Comparison of ENCODE assay signal across 16 cellular contexts in the genomic region with DNA sequence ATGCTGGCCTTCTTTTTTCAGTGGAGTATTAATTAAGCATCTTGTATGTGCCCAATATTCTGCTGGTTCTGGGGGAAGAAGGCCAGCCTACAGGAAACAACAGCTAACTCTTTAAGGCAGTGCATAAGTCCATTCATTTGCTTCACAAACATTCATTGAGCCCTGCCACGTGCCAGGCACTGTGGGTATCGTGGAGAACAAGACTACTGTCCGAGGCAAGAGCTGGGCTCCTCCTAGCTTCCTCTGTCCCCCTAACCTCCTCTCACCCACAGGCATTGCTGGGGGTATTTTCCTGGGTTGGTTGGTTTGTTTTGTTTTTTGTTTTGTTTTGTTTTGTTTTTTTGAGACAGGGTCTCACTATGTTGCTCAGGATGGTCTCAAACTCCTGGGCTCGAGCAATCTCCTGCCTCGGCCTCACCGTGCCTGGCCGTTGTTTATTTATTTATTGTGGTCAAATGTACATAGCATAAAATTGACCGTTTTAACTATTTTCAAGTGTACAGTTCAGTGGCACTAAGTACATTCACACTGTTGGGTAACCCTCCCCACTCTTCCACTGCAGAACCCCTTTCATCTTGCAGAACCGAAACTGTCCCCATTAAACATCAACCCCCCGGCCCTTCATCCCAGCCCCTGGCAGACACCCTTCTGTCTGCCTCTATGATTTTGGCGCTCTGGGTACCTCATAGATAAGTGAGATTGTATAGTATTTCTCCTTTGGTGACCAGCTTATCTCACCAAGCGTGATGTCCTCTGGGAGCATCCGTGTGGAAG. TPM values are rescaled to one million over a fixed set of nuclear protein-coding genes. Genes with fewer than 3 reads are reported as not detected.
A peak's percentile ranks its signal among the peaks of the same experiment; 100 is the strongest.
DNase-seq lines count a peak whose midpoint lies in the region; ATAC-seq, FAIRE-seq and TF ChIP-seq lines count a peak whose summit lies in the region.
"Had no signal": no experiment of that assay in that cellular context is flagged by ENCODE, and none has a peak within 500 bp of the region (broad histone marks: within the 10 kb centered on the region; RNA-seq: fewer than 3 reads in every experiment).

No MANE protein-coding gene starts in this region.

- BruUV-seq in IMR-90 (replicated peaks; lab: Mats Ljungman, UMichigan), result no TSS peak
- BruUV-seq in GM12878 (replicated peaks; lab: Mats Ljungman, UMichigan), result TSS peak; percentile 74
- BruUV-seq in PC-9 (replicated peaks; lab: Mats Ljungman, UMichigan), result no TSS peak

- H2BK5ac ChIP-seq in IMR-90 (ENCODE audit: low read depth, low read length, poor library complexity, severe bottlenecking), result no peak overlapping the region

- H3K27me3 ChIP-seq in IMR-90 (ENCODE audit: control insufficient read depth, insufficient read depth, low read length) (no peaks in the 10 kb centered on the region), GM12878 (replicated peaks in 1 of 2; ENCODE audit: control insufficient read depth in 2 of 2, insufficient read depth in 2 of 2, low read length in 1 of 2) (no peaks in the 10 kb centered on the region), PC-9 (ENCODE audit: insufficient read depth, low read depth) (no peaks in the 10 kb centered on the region), prostate gland (replicated peaks; ENCODE audit: insufficient read depth) (no peaks in the 10 kb centered on the region), brain microvascular endothelial cell (replicated peaks) (no peaks in the 10 kb centered on the region)

- peak overlapping the region; percentile 17 for H3K4ac ChIP-seq in IMR-90 (ENCODE audit: low read depth, low read length)

- WGBS in IMR-90 (ENCODE audit: extremely low coverage in 2 of 2, insufficient read length in 1 of 2), 2 experiments, result no CpG with 5 or more reads among the region's 13 CpGs
- 20% methylated on average over 13 of the region's 13 CpGs for WGBS in GM12878 (ENCODE audit: insufficient coverage, insufficient replicate concordance, low lambda C conversion rate, missing lambda C conversion rate)
- WGBS in prostate gland, result 81% methylated on average over 13 of the region's 13 CpGs

- TF ChIP-seq POLR2A in IMR-90 (IDR thresholded peaks at IDR 0.05; ENCODE audit: low read depth, low read length), result no peak
- no peak for TF ChIP-seq POLR2A in GM12878 (IDR thresholded peaks at IDR 0.05; ENCODE audit: low read depth, low read length)
- TF ChIP-seq POLR2A in prostate gland (IDR thresholded peaks at IDR 0.05), result no peak

- H3K9me1 ChIP-seq in IMR-90 (ENCODE audit: insufficient read depth, low read length), result peaks cover 26% of the 10 kb centered on the region

- peaks cover 31 to 77% of the 10 kb centered on the region in 2 experiments for H3K79me1 ChIP-seq in IMR-90 (ENCODE audit: low read depth in 1 of 2, low read length in 2 of 2)

- H3K27ac ChIP-seq in IMR-90 (ENCODE audit: insufficient read depth, low read length) (peak overlapping the region; percentile 19; the same call in 1 of the 2 replicates), GM12878 (ENCODE audit: control insufficient read depth, insufficient read depth) (no peak overlapping the region), substantia nigra (ENCODE audit: low read depth, low read length, poor library complexity, severe bottlenecking) (peak overlapping the region; percentile 98), PC-9 (no peak overlapping the region), prostate gland (no peak overlapping the region), brain microvascular endothelial cell (no peak overlapping the region)

- intact Hi-C loops in IMR-90 (cut with micrococcal nuclease) (no loop called here), GM12878 (cut with micrococcal nuclease; ENCODE audit: unreplicated experiment) (no loop called here), PC-9 (cut with micrococcal nuclease; ENCODE audit: unreplicated experiment) (loop anchor here (5.0 kb wide), 1 partner anchor 41 kb away; no protein-coding TSS in a partner anchor), prostate gland (cut with DNase I) (no loop called here)

- no peak overlapping the region for H2AFZ ChIP-seq in IMR-90 (replicated peaks; ENCODE audit: low read length, poor library complexity)
- H2AFZ ChIP-seq in GM12878 (ENCODE audit: control insufficient read depth, low read depth, low read length), result no peak overlapping the region
- H2AFZ ChIP-seq in PC-9, result no peak overlapping the region

- H4K5ac ChIP-seq in IMR-90 (ENCODE audit: low read depth, low read length), result no peak overlapping the region

- no peaks in the 10 kb centered on the region for H3K36me3 ChIP-seq in IMR-90 (ENCODE audit: control insufficient read depth, insufficient read depth, low read length)
- H3K36me3 ChIP-seq in GM12878 (ENCODE audit: control insufficient read depth in 2 of 2, insufficient read depth in 2 of 2, low read length in 1 of 2), result no peaks in the 10 kb centered on the region
- H3K36me3 ChIP-seq in PC-9 (ENCODE audit: low read depth), result no peaks in the 10 kb centered on the region
- no peaks in the 10 kb centered on the region for H3K36me3 ChIP-seq in prostate gland
- no peaks in the 10 kb centered on the region for H3K36me3 ChIP-seq in brain microvascular endothelial cell (replicated peaks)
- H3K36me3 ChIP-seq: HAP-1 had no signal

- no peak overlapping the region for H4K8ac ChIP-seq in IMR-90 (ENCODE audit: low read depth in 2 of 2, low read length in 2 of 2)

- TF ChIP-seq RAD21 in IMR-90 (IDR thresholded peaks at IDR 0.05; ENCODE audit: low read length) (no peak), GM12878 (IDR thresholded peaks at IDR 0.05; ENCODE audit: insufficient read depth, low read depth, low read length) (no peak)

- H3K14ac ChIP-seq in IMR-90 (replicated peaks; ENCODE audit: low read depth, low read length), result 0 out of 2 replicates have a peak overlapping the region, but pooled peaks have one; percentile 19

- no peak overlapping the region for H2BK120ac ChIP-seq in IMR-90 (ENCODE audit: low read depth, low read length)

- H3K79me2 ChIP-seq in GM12878 (ENCODE audit: control insufficient read depth, insufficient read depth, low read length) (no peaks in the 10 kb centered on the region), PC-9 (ENCODE audit: low read depth) (no peaks in the 10 kb centered on the region; the same call in 1 of the 2 replicates)

- H3K9ac ChIP-seq in IMR-90 (ENCODE audit: low read depth, low read length) (no peak overlapping the region), GM12878 (ENCODE audit: control insufficient read depth, insufficient read depth, low read length) (no peak overlapping the region)

- H2AK9ac ChIP-seq in IMR-90 (replicated peaks; ENCODE audit: low read depth, low read length, poor library complexity), result no peak overlapping the region

- H3K9me2 ChIP-seq in PC-9 (ENCODE audit: insufficient read depth), result no peaks in the 10 kb centered on the region

- H3K27me3 Mint-ChIP-seq in mesothelial cell of epicardium (ENCODE audit: low read depth), result no peaks in the 10 kb centered on the region
- H3K27me3 Mint-ChIP-seq: activated CD4-positive, alpha-beta T cell treated with anti-CD3 and anti-CD28 coated beads, Interleukin-2, amount 10 ng/mL, durations not matched to agents 7 days and 5 days had no signal

- ATAC-seq in IMR-90 (ENCODE audit: low read depth), result no peak
- ATAC-seq in GM12878, result peak; percentile 75
- ATAC-seq in HG03342 (IDR thresholded peaks at IDR 0.05; ENCODE audit: unreplicated experiment), result no peak

- no peak overlapping the region for H3K4me3 Mint-ChIP-seq in mesothelial cell of epicardium
- H3K4me3 Mint-ChIP-seq: activated CD4-positive, alpha-beta T cell treated with anti-CD3 and anti-CD28 coated beads, Interleukin-2, amount 10 ng/mL, durations not matched to agents 7 days and 5 days had no signal

- POLR2A ChIA-PET in IMR-90 (lab: Charles Lee; ENCODE audit: unreplicated experiment), result no interaction called here
- POLR2A ChIA-PET in GM12878 (lab: Charles Lee), result no interaction called here
- POLR2A ChIA-PET in PC-9 (lab: Charles Lee; ENCODE audit: unreplicated experiment), result no interaction called here

- H3K9me3 Mint-ChIP-seq in mesothelial cell of epicardium, result no peaks in the 10 kb centered on the region
- H3K9me3 Mint-ChIP-seq: activated CD4-positive, alpha-beta T cell treated with anti-CD3 and anti-CD28 coated beads, Interleukin-2, amount 10 ng/mL, durations not matched to agents 7 days and 5 days had no signal

- H3K18ac ChIP-seq in IMR-90 (ENCODE audit: low read depth, low read length), result no peak overlapping the region

- DNase-seq in IMR-90 (no peak), GM12878 (ENCODE audit: low read depth, low spot score) (no peak), mesothelial cell of epicardium (ENCODE audit: low spot score in 2 of 2, unreplicated experiment in 2 of 2) (no peak), substantia nigra (lab: John Stamatoyannopoulos, UW) (peak in 33 of 49 donors; percentile 36 to 91 (median 65)), PC-9 (no peak), prostate gland (ENCODE audit: low spot score) (no peak), brain microvascular endothelial cell (no peak)
- DNase-seq: activated CD4-positive, alpha-beta T cell treated with anti-CD3 and anti-CD28 coated beads, Interleukin-2, amount 10 ng/mL, durations not matched to agents 7 days and 5 days; activated naive CD4-positive, alpha-beta T cell treated with Interleukin-2 at 50 U/mL for 16 hours; AML-193; effector memory CD4-positive, alpha-beta T cell; NCI-H526 treated with DMSO at 0.1 percent for 48 hours; stimulated activated CD4-positive, alpha-beta T cell treated with anti-CD3 and anti-CD28 coated beads, Interleukin-2, amount 100 ng/mL, for 48 hours had no signal

- in situ Hi-C loops in IMR-90 (cut with MboI; ENCODE audit: low sequenced_read_pairs) (no loop called here), GM12878 (cut with MboI) (no loop called here), brain microvascular endothelial cell (cut with HindIII; ENCODE audit: low pct_ligation_motif_present, low sequenced_read_pairs) (no loop called here)

- no peak overlapping the region for H2BK20ac ChIP-seq in IMR-90 (ENCODE audit: low read depth, low read length)

- H3K9me3 ChIP-seq in IMR-90 (ENCODE audit: control insufficient read depth, insufficient read depth, low read length), result no peaks in the 10 kb centered on the region
- no peaks in the 10 kb centered on the region for H3K9me3 ChIP-seq in GM12878 (replicated peaks; ENCODE audit: control insufficient read depth, insufficient read depth, low read length)
- H3K9me3 ChIP-seq in PC-9 (ENCODE audit: insufficient read depth, low read depth), result no peaks in the 10 kb centered on the region; the same call in 1 of the 2 replicates
- no peaks in the 10 kb centered on the region for H3K9me3 ChIP-seq in prostate gland
- H3K9me3 ChIP-seq: HAP-1 had no signal

- CTCF ChIA-PET in IMR-90 (lab: Yijun Ruan, JAX) (interaction anchor here (0.9 to 1.0 kb wide), 3 partner anchors 26 to 100 kb away, joined by 3 to 7 read pairs (median 4); no protein-coding TSS in a partner anchor), GM12878 (lab: Yijun Ruan, JAX) (interaction anchor here (1.0 to 1.1 kb wide), 2 partner anchors 52 to 340 kb away, joined by 3 to 4 read pairs; no protein-coding TSS in a partner anchor), PC-9 (lab: Charles Lee) (interaction anchor here (0.5 kb wide), 1 partner anchor 111 kb away, joined by 3 read pairs; no protein-coding TSS in a partner anchor)

- TF ChIP-seq EP300 in GM12878 (IDR thresholded peaks at IDR 0.05; ENCODE audit: borderline replicate concordance in 1 of 2, control insufficient read depth in 1 of 2, low read depth in 2 of 2, low read length in 2 of 2), result no peak

- no peak for FAIRE-seq in GM12878 (lab: Jason Lieb, UNC)
- FAIRE-seq: TTC549 had no signal

- dilution Hi-C loops in IMR-90 (cut with HindIII; ENCODE audit: low sequenced_read_pairs, unreplicated experiment), result no loop called here

- H2AK5ac ChIP-seq in IMR-90 (ENCODE audit: low read depth, low read length), result peak overlapping the region; percentile 80

- H3K27ac Mint-ChIP-seq in mesothelial cell of epicardium, result peak overlapping the region; percentile 86
- H3K27ac Mint-ChIP-seq: activated CD4-positive, alpha-beta T cell treated with anti-CD3 and anti-CD28 coated beads, Interleukin-2, amount 10 ng/mL, durations not matched to agents 7 days and 5 days had no signal

- H3K4me2 ChIP-seq in IMR-90 (ENCODE audit: low read depth, low read length) (no peak overlapping the region), GM12878 (ENCODE audit: control insufficient read depth, insufficient read depth) (no peak overlapping the region), PC-9 (no peak overlapping the region)

- RAD21 ChIA-PET in GM12878 (lab: Charles Lee; ENCODE audit: unreplicated experiment), result no interaction called here

- H3K4me3 ChIP-seq in IMR-90 (ENCODE audit: insufficient read depth, low read depth, low read length), result no peak overlapping the region
- no peak overlapping the region for H3K4me3 ChIP-seq in GM12878
- H3K4me3 ChIP-seq in PC-9, result no peak overlapping the region
- no peak overlapping the region for H3K4me3 ChIP-seq in prostate gland
- no peak overlapping the region for H3K4me3 ChIP-seq in brain microvascular endothelial cell (ENCODE audit: low read depth, low read length)
- H3K4me3 ChIP-seq: HAP-1 had no signal

- no peak overlapping the region for H2BK15ac ChIP-seq in IMR-90 (ENCODE audit: low read depth, low read length)

- no peak overlapping the region for H3K56ac ChIP-seq in IMR-90 (ENCODE audit: extremely low read depth, insufficient read depth, low read length)

- no peak overlapping the region for H4K91ac ChIP-seq in IMR-90 (ENCODE audit: insufficient read depth, low read depth, low read length)

- TF ChIP-seq CTCF in IMR-90 (conservative IDR thresholded peaks at IDR 0.05; ENCODE audit: low read depth, low read length) (no peak), GM12878 (IDR thresholded peaks at IDR 0.05 in 2 of 3, conservative IDR thresholded peaks at IDR 0.05 in 1 of 3; ENCODE audit: control insufficient read depth in 2 of 3, extremely low read depth in 1 of 3, insufficient read depth in 1 of 3, low read depth in 3 of 3, low read length in 3 of 3) (no peak), mesothelial cell of epicardium (IDR thresholded peaks at IDR 0.05; ENCODE audit: unreplicated experiment) (no peak), PC-9 (conservative IDR thresholded peaks at IDR 0.05) (no peak), prostate gland (IDR thresholded peaks at IDR 0.05) (no peak), brain microvascular endothelial cell (IDR thresholded peaks at IDR 0.05; ENCODE audit: low read depth, low read length, missing control alignments) (no peak)

- SMC1A ChIA-PET in GM12878 (lab: Charles Lee; ENCODE audit: uncharacterized antibody, unreplicated experiment), result interaction anchor here (1.1 to 1.8 kb wide), 3 partner anchors 12 to 51 kb away, joined by 3 to 6 read pairs (median 3); no protein-coding TSS in a partner anchor

- H3K36me3 Mint-ChIP-seq in mesothelial cell of epicardium, result peaks cover 7% of the 10 kb centered on the region

- H3F3A ChIP-seq in PC-9 (ENCODE audit: insufficient read depth, low read depth), result peaks cover 23% of the 10 kb centered on the region; the same call in 1 of the 2 replicates

- no peaks in the 10 kb centered on the region for H4K20me1 ChIP-seq in IMR-90 (ENCODE audit: insufficient read depth, low read length)
- no peaks in the 10 kb centered on the region for H4K20me1 ChIP-seq in GM12878 (ENCODE audit: control insufficient read depth, insufficient read depth)
- no peaks in the 10 kb centered on the region for H4K20me1 ChIP-seq in PC-9 (ENCODE audit: insufficient read depth)

- H3K4me1 ChIP-seq in IMR-90 (ENCODE audit: control insufficient read depth, insufficient read depth, low read length), result peaks cover 36% of the 10 kb centered on the region
- no peaks in the 10 kb centered on the region for H3K4me1 ChIP-seq in GM12878 (ENCODE audit: control insufficient read depth, insufficient read depth, low read length)
- peaks cover 29% of the 10 kb centered on the region for H3K4me1 ChIP-seq in PC-9 (replicated peaks; ENCODE audit: insufficient read depth)
- H3K4me1 ChIP-seq in prostate gland (replicated peaks), result peaks cover 2% of the 10 kb centered on the region

- peaks cover 58% of the 10 kb centered on the region for H3K4me1 Mint-ChIP-seq in mesothelial cell of epicardium
- H3K4me1 Mint-ChIP-seq: activated CD4-positive, alpha-beta T cell treated with anti-CD3 and anti-CD28 coated beads, Interleukin-2, amount 10 ng/mL, durations not matched to agents 7 days and 5 days had no signal

- H3K23ac ChIP-seq in IMR-90 (ENCODE audit: low read depth, low read length), result no peak overlapping the region

RNA-seq across cellular contexts. Expression of a gene that starts 32.6 kb away (rescaled TPM):
- 9.0 and 10.6 TPM in 2 replicates for total RNA-seq in IMR-90 (2012; rRNA removed)
- polyA plus RNA-seq in IMR-90 (2012; rRNA removed), result 8.6 and 9.1 TPM in 2 replicates
- 5.5 and 6.1 TPM in 2 replicates for polyA plus RNA-seq in IMR-90 (2012; cell fraction: cytosol; rRNA removed)
- 5.5 and 7.2 TPM in 2 replicates for polyA plus RNA-seq in IMR-90 (2012; cell fraction: nucleus; rRNA removed; ENCODE audit: low replicate concordance)
- total RNA-seq in GM12878 (2013; cell fraction: nucleolus; rRNA removed), result 0.81 and 1.5 TPM in 2 replicates
- total RNA-seq in GM12878 (2014; rRNA removed), result 0.11 and 0.16 TPM in 2 replicates
- total RNA-seq in GM12878 (2014; rRNA removed; fragmentation: Illumina TruSeq; extraction: Trizol), result 0.04 and 0.05 TPM in 2 replicates
- 0.13 and 0.15 TPM in 2 replicates for total RNA-seq in GM12878 (2021)
- polyA plus RNA-seq in GM12878 (2011; ENCODE audit: low read depth), result 0.03 TPM
- polyA plus RNA-seq in GM12878 (2011; rRNA removed), result 0.36 and 0.50 TPM in 2 replicates
- 0.50 and 0.57 TPM in 2 replicates for polyA plus RNA-seq in GM12878 (2011; cell fraction: cytosol; rRNA removed)
- 0.53 and 0.60 TPM in 2 replicates for polyA plus RNA-seq in GM12878 (2011; cell fraction: nucleus; rRNA removed)
- 0.03 and 0.04 TPM in 2 replicates for polyA plus RNA-seq in GM12878 (2012)
- polyA plus RNA-seq in GM12878 (2014; fragmentation: Illumina TruSeq; extraction: Trizol), result 0.03 TPM in 1 of 2 replicates, not detected in the other
- under 1 TPM in 1 of 2 experiments, not detected in 1; 0.04 TPM for polyA plus RNA-seq in GM12878 (2014; fragmentation: Nextera tagmentation; extraction: Ambion mirVana)
- 0.06 TPM in 2 replicates for polyA plus RNA-seq in GM12878 (2014; rRNA removed)
- polyA plus RNA-seq in GM12878 (2016; fragmentation: Nextera tagmentation; extraction: Ambion mirVana), result under 1 TPM in 1 of 2 experiments, not detected in 1; 0.04 TPM
- polyA minus RNA-seq in GM12878 (2011; rRNA and poly(A)+ RNA removed), result 0.98 and 1.1 TPM in 2 replicates
- polyA minus RNA-seq in GM12878 (2011; cell fraction: cytosol; rRNA and poly(A)+ RNA removed), result 0.27 and 0.42 TPM in 2 replicates
- 0.36 and 0.48 TPM in 2 replicates for polyA minus RNA-seq in GM12878 (2011; cell fraction: nucleus; rRNA and poly(A)+ RNA removed)
- 26.2 to 27.6 TPM (median 26.3 TPM) in 3 replicates for total RNA-seq in mesothelial cell of epicardium
- 21.3 and 23.3 TPM in 2 replicates for total RNA-seq in PC-9 (2021)
- 100 to 1,000 TPM in 1 of 2 donors, 10 to 100 TPM in 1; 16.5 to 197 TPM for total RNA-seq in prostate gland

Comparison
In these comparisons a context has a peak if more than half of its experiments do, and no peak if none do; other contexts are left out.
1. DNase-seq: peak in substantia nigra (33 of 49); none in IMR-90 (single experiment), GM12878 (single experiment), mesothelial cell of epicardium (0 of 2), PC-9 (0 of 2), prostate gland (single experiment) and brain microvascular endothelial cell (single experiment).
2. H3K27ac ChIP-seq: peak in IMR-90 (single experiment) and substantia nigra (single experiment); none in GM12878 (single experiment), PC-9 (single experiment), prostate gland (0 of 2) and brain microvascular endothelial cell (single experiment).